ENCODE assay signal across 6 cellular contexts in the genomic region with DNA sequence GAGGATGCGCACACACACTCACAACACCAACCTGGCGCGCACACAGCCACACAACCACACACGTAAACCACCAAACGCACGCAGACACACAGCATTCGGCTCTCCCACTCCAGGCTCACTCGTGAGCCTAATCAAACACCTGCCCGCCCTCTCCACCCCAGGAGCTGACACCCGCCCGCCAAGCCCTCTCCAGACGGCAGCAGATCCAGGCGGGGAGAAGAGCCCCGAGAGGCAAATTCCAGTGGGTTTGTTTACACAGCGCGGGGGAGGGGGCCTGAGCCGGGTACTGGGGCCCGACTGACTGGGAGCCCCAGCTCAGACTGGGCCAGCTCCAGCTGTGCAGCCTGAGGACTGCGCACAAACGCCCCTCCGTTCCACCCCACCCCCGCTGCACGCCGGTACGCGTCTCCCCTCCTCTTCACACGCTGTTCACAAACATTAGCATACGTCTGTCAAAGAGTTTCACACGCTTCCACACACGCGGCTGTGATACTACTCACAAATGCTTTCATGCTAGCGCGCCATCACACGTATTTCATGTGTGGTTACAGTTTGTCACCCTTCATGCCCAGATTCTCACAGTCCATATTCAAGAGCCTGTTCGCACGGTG. TPM values are rescaled to one million over a fixed set of nuclear protein-coding genes. Genes with fewer than 3 reads are reported as not detected.
DNase-seq lines count a peak whose midpoint lies in the region; ATAC-seq lines count a peak whose summit lies in the region.

No MANE protein-coding gene starts in this region.

- peaks cover 30% of the 10 kb centered on the region for H3K4me1 Mint-ChIP-seq in activated T-cell treated with anti-CD3 and anti-CD28 coated beads, Interleukin-2, amount 50 U/mL, for 72 hours (ENCODE audit: low read depth)
- peaks cover 28 to 44% of the 10 kb centered on the region in 2 donors for H3K4me1 Mint-ChIP-seq in stimulated activated naive B cell treated with anti-CD40 and anti-IgM and Interleukin-4, amounts not matched to agents 10 μg/mL and 1 μg/mL and 100 μg/mL, for 72 hours

- peak; percentile 61 to 65 for ATAC-seq in activated T-cell treated with anti-CD3 and anti-CD28 coated beads, Interleukin-2, amount 50 U/mL, for 72 hours (replicated peaks in 1 of 2)
- ATAC-seq in stimulated activated naive B cell treated with anti-CD40 and anti-IgM and Interleukin-4, amounts not matched to agents 10 μg/mL and 1 μg/mL and 100 μg/mL, for 72 hours (replicated peaks) = peak; percentile 56 to 58
- ATAC-seq in GM19035 (IDR thresholded peaks at IDR 0.05; ENCODE audit: unreplicated experiment) = no peak

- H3K4me3 Mint-ChIP-seq in activated T-cell treated with anti-CD3 and anti-CD28 coated beads, Interleukin-2, amount 50 U/mL, for 72 hours = peak overlapping the region; percentile 84 to 93
- peak overlapping the region; percentile 80 to 82 for H3K4me3 Mint-ChIP-seq in stimulated activated naive B cell treated with anti-CD40 and anti-IgM and Interleukin-4, amounts not matched to agents 10 μg/mL and 1 μg/mL and 100 μg/mL, for 72 hours

- no peaks in the 10 kb centered on the region for H3K9me3 Mint-ChIP-seq in activated T-cell treated with anti-CD3 and anti-CD28 coated beads, Interleukin-2, amount 50 U/mL, for 72 hours
- no peaks in the 10 kb centered on the region for H3K9me3 Mint-ChIP-seq in stimulated activated naive B cell treated with anti-CD40 and anti-IgM and Interleukin-4, amounts not matched to agents 10 μg/mL and 1 μg/mL and 100 μg/mL, for 72 hours

- peaks cover 25% of the 10 kb centered on the region for H3K27me3 Mint-ChIP-seq in activated T-cell treated with anti-CD3 and anti-CD28 coated beads, Interleukin-2, amount 50 U/mL, for 72 hours (ENCODE audit: low read depth)
- peaks cover 53 to 59% of the 10 kb centered on the region in 2 donors for H3K27me3 Mint-ChIP-seq in stimulated activated naive B cell treated with anti-CD40 and anti-IgM and Interleukin-4, amounts not matched to agents 10 μg/mL and 1 μg/mL and 100 μg/mL, for 72 hours

- no peak overlapping the region for H3K27ac Mint-ChIP-seq in activated T-cell treated with anti-CD3 and anti-CD28 coated beads, Interleukin-2, amount 50 U/mL, for 72 hours
- H3K27ac Mint-ChIP-seq in stimulated activated naive B cell treated with anti-CD40 and anti-IgM and Interleukin-4, amounts not matched to agents 10 μg/mL and 1 μg/mL and 100 μg/mL, for 72 hours = peak overlapping the region; percentile 21

- no peaks in the 10 kb centered on the region for H3K36me3 Mint-ChIP-seq in activated T-cell treated with anti-CD3 and anti-CD28 coated beads, Interleukin-2, amount 50 U/mL, for 72 hours (ENCODE audit: insufficient read depth in 2 of 2)
- H3K36me3 Mint-ChIP-seq in stimulated activated naive B cell treated with anti-CD40 and anti-IgM and Interleukin-4, amounts not matched to agents 10 μg/mL and 1 μg/mL and 100 μg/mL, for 72 hours = peaks cover 0 to under 1% of the 10 kb centered on the region in 2 donors

- peak overlapping the region; percentile 57 for H3K4me3 ChIP-seq in iPS-11a (ENCODE audit: low read depth, low read length)

- peak; percentile 49 for DNase-seq in NCI-H1092 treated with DMSO at 0.1 percent for 48 hours (lab: John Stamatoyannopoulos, UW)
- DNase-seq in activated T-cell treated with anti-CD3 and anti-CD28 coated beads, Interleukin-2, amount 50 U/mL, for 72 hours = peak; percentile 36 to 46
- no peak for DNase-seq in stimulated activated naive B cell treated with anti-CD40 and anti-IgM and Interleukin-4, amounts not matched to agents 10 μg/mL and 1 μg/mL and 100 μg/mL, for 72 hours
- DNase-seq in NOMO-1 treated with DMSO at 0.1 percent for 48 hours (lab: John Stamatoyannopoulos, UW; ENCODE audit: unreplicated experiment) = no peak

RNA-seq across cellular contexts. Expression of a gene that starts 1.1 kb away (rescaled TPM):
- total RNA-seq in activated T-cell treated with anti-CD3 and anti-CD28 coated beads, Interleukin-2, amount 50 U/mL, for 72 hours = 1 to 10 TPM in 1 of 2 donors, under 1 TPM in 1; 1.00 to 1.4 TPM

RNA-seq across cellular contexts. Expression of a gene that starts 9.1 kb away (rescaled TPM):
- total RNA-seq in activated T-cell treated with anti-CD3 and anti-CD28 coated beads, Interleukin-2, amount 50 U/mL, for 72 hours = 10 to 100 TPM; 65.0 to 66.3 TPM

RNA-seq across cellular contexts. Expression of a gene that starts 13.7 kb away (rescaled TPM):
- 10 to 100 TPM; 49.4 to 58.9 TPM for total RNA-seq in activated T-cell treated with anti-CD3 and anti-CD28 coated beads, Interleukin-2, amount 50 U/mL, for 72 hours

RNA-seq across cellular contexts. Expression of a gene that starts 46.5 kb away (rescaled TPM):
- 100 to 1,000 TPM; 199 to 203 TPM for total RNA-seq in activated T-cell treated with anti-CD3 and anti-CD28 coated beads, Interleukin-2, amount 50 U/mL, for 72 hours

RNA-seq across cellular contexts. Expression of a gene that starts 47.0 kb away (rescaled TPM):
- total RNA-seq in activated T-cell treated with anti-CD3 and anti-CD28 coated beads, Interleukin-2, amount 50 U/mL, for 72 hours = 1 to 10 TPM; 8.6 to 9.8 TPM

Comparison
In these comparisons a context has a peak if more than half of its experiments do, and no peak if none do; other contexts are left out.
1. DNase-seq: peak in NCI-H1092 treated with DMSO at 0.1 percent for 48 hours (single experiment) and activated T-cell treated with anti-CD3 and anti-CD28 coated beads, Interleukin-2, amount 50 U/mL, for 72 hours (2 of 2); none in stimulated activated naive B cell treated with anti-CD40 and anti-IgM and Interleukin-4, amounts not matched to agents 10 μg/mL and 1 μg/mL and 100 μg/mL, for 72 hours (single experiment) and NOMO-1 treated with DMSO at 0.1 percent for 48 hours (single experiment).